23 cellular contexts compared by ENCODE assay signal in genomic region chr7:150476285-150476684, GRCh38. TPM values are rescaled to one million over a fixed set of nuclear protein-coding genes. Genes with fewer than 3 reads are reported as not detected.
A peak's percentile ranks its signal among the peaks of the same experiment; 100 is the strongest.
DNase-seq lines count a peak whose midpoint lies in the region; ATAC-seq, FAIRE-seq and TF ChIP-seq lines count a peak whose summit lies in the region.
"Had no signal": no experiment of that assay in that cellular context is flagged by ENCODE, and none has a peak within 500 bp of the region (broad histone marks: within the 10 kb centered on the region; RNA-seq: fewer than 3 reads in every experiment).

No MANE protein-coding gene starts in this region.

- H4K20me1 ChIP-seq in K562 (replicated peaks; ENCODE audit: control insufficient read depth, insufficient read depth, low read length): no peaks in the 10 kb centered on the region

- 2% methylated on average over 3 of the region's 3 CpGs for WGBS in K562 (ENCODE audit: insufficient coverage, low coverage, missing lambda C conversion rate)

- in situ Hi-C loops in K562 (cut with MboI): no loop called here

- H3K27ac Mint-ChIP-seq in activated T-cell treated with anti-CD3 and anti-CD28 coated beads, Interleukin-2, amount 50 U/mL, for 72 hours: peak overlapping the region; percentile 99
- H3K27ac Mint-ChIP-seq in T-helper 2 cell treated with Interferon-gamma antibody and Interleukin-4, amounts not matched to agents 5 μg/mL and 100 μg/mL, for 36 hours: peak overlapping the region; percentile 77

- BruUV-seq in K562 (replicated peaks; lab: Mats Ljungman, UMichigan): no TSS peak

- no peaks in the 10 kb centered on the region for H3K9me3 Mint-ChIP-seq in activated T-cell treated with anti-CD3 and anti-CD28 coated beads, Interleukin-2, amount 50 U/mL, for 72 hours
- peaks cover 4% of the 10 kb centered on the region for H3K9me3 Mint-ChIP-seq in T-helper 2 cell treated with Interferon-gamma antibody and Interleukin-4, amounts not matched to agents 5 μg/mL and 100 μg/mL, for 36 hours

- no peaks in the 10 kb centered on the region for H3K9me1 ChIP-seq in K562 (ENCODE audit: control insufficient read depth, insufficient read depth, low read length)

- no peak for TF ChIP-seq RAD21 in K562 (CRISPR knock-in tag; conservative IDR thresholded peaks at IDR 0.05 in 1 of 2, IDR thresholded peaks at IDR 0.05 in 1 of 2)

- CTCF ChIA-PET in K562 (lab: Yijun Ruan, JAX; ENCODE audit: low intra/inter-chr PET ratio): no interaction called here

- TF ChIP-seq POLR2A in K562 (conservative IDR thresholded peaks at IDR 0.05): no peak

- H3K9ac ChIP-seq in K562 (ENCODE audit: insufficient read depth in 1 of 2, low read depth in 2 of 2, low read length in 2 of 2): no peak overlapping the region

- peaks cover 35 to 57% of the 10 kb centered on the region in 2 experiments for H3K27me3 ChIP-seq in K562 (ENCODE audit: control insufficient read depth in 2 of 2, insufficient read depth in 2 of 2, low read length in 2 of 2)

- no peak for FAIRE-seq in K562 (lab: Jason Lieb, UNC)
- FAIRE-seq: colon had no signal

- H3K27ac ChIP-seq in K562 (ENCODE audit: extremely low read depth, low read depth, low read length): no peak overlapping the region
- H3K27ac ChIP-seq: C4-2B had no signal

- DNase-seq in activated T-cell treated with anti-CD3 and anti-CD28 coated beads, Interleukin-2, amount 50 U/mL, for 72 hours: no peak
- no peak for DNase-seq in activated T-cell treated with anti-CD3 and anti-CD28 coated beads, Interleukin-2, amount 50 U/mL, for 1 hour
- DNase-seq in T-helper 2 cell treated with Interferon-gamma antibody and Interleukin-4, amounts not matched to agents 5 μg/mL and 100 μg/mL, for 36 hours (ENCODE audit: low spot score): no peak
- DNase-seq in K562 (ENCODE audit: extremely low read depth in 1 of 4, low spot score in 3 of 4): no peak
- no peak for DNase-seq in stimulated activated naive CD8-positive, alpha-beta T cell treated with anti-CD3 and anti-CD28 coated beads, Interleukin-15, Interleukin-2, amounts not matched to agents 100 U/mL and 50 U/mL, for 24 hours
- DNase-seq in kidney tubule cell (ENCODE audit: low spot score): no peak
- DNase-seq: activated CD4-positive, alpha-beta T cell treated with anti-CD3 and anti-CD28 coated beads for 4 hours; amniotic stem cell; effector CD8-positive, alpha-beta T cell; foreskin melanocyte; NCI-H1436 treated with DMSO at 0.1 percent for 48 hours; NCI-H510A; NK-92 treated with Interleukin-12 subunit alpha and Interleukin-12 subunit beta, amount 100 ng/mL, for 24 hours; SHP77 treated with DMSO at 0.1 percent for 48 hours had no signal

- H3K27me3 Mint-ChIP-seq in activated T-cell treated with anti-CD3 and anti-CD28 coated beads, Interleukin-2, amount 50 U/mL, for 72 hours (ENCODE audit: low read depth): no peaks in the 10 kb centered on the region
- no peaks in the 10 kb centered on the region for H3K27me3 Mint-ChIP-seq in T-helper 2 cell treated with Interferon-gamma antibody and Interleukin-4, amounts not matched to agents 5 μg/mL and 100 μg/mL, for 36 hours (ENCODE audit: low read depth)

- peak; percentile 37 to 59 for ATAC-seq in activated T-cell treated with anti-CD3 and anti-CD28 coated beads, Interleukin-2, amount 50 U/mL, for 72 hours (replicated peaks in 1 of 2)
- ATAC-seq in K562 (no peak), HG02763 (IDR thresholded peaks at IDR 0.05; ENCODE audit: unreplicated experiment) (no peak)
- peak; percentile 47 for ATAC-seq in stimulated activated naive CD8-positive, alpha-beta T cell treated with anti-CD3 and anti-CD28 coated beads, Interleukin-15, Interleukin-2, amounts not matched to agents 100 U/mL and 50 U/mL, for 24 hours
- ATAC-seq: esophagus mucosa had no signal

- no peak for TF ChIP-seq CTCF in K562 (IDR thresholded peaks at IDR 0.05 in 2 of 3, conservative IDR thresholded peaks at IDR 0.05 in 1 of 3; ENCODE audit: insufficient read depth in 2 of 3, low read depth in 1 of 3, low read length in 3 of 3)

- peak overlapping the region; percentile 89 for H2AFZ ChIP-seq in K562 (ENCODE audit: low read depth, low read length)

- POLR2A ChIA-PET in K562 (lab: Yijun Ruan, JAX): no interaction called here

- H3K36me3 ChIP-seq in K562 (ENCODE audit: control insufficient read depth, insufficient read depth, low read length): no peaks in the 10 kb centered on the region

- no peaks in the 10 kb centered on the region for H3K9me3 ChIP-seq in K562 (replicated peaks; ENCODE audit: control insufficient read depth, insufficient read depth, low read depth, low read length)

- no peak for TF ChIP-seq EP300 in K562 (IDR thresholded peaks at IDR 0.05; ENCODE audit: low read length)

- no peak overlapping the region for H3K4me2 ChIP-seq in K562 (ENCODE audit: insufficient read depth, low read length)
- H3K4me2 ChIP-seq: smooth muscle cell had no signal

- peaks cover 80% of the 10 kb centered on the region for H3K4me1 Mint-ChIP-seq in activated T-cell treated with anti-CD3 and anti-CD28 coated beads, Interleukin-2, amount 50 U/mL, for 72 hours (ENCODE audit: low read depth)
- peaks cover 59% of the 10 kb centered on the region for H3K4me1 Mint-ChIP-seq in T-helper 2 cell treated with Interferon-gamma antibody and Interleukin-4, amounts not matched to agents 5 μg/mL and 100 μg/mL, for 36 hours (ENCODE audit: low read depth)

- peaks cover 19 to 32% of the 10 kb centered on the region in 2 donors for H3K36me3 Mint-ChIP-seq in activated T-cell treated with anti-CD3 and anti-CD28 coated beads, Interleukin-2, amount 50 U/mL, for 72 hours (ENCODE audit: insufficient read depth in 2 of 2)
- H3K36me3 Mint-ChIP-seq in T-helper 2 cell treated with Interferon-gamma antibody and Interleukin-4, amounts not matched to agents 5 μg/mL and 100 μg/mL, for 36 hours (ENCODE audit: low read depth): peaks cover 78% of the 10 kb centered on the region

- intact Hi-C loops in K562 (cut with micrococcal nuclease): no loop called here

- H3K4me3 ChIP-seq in K562: no peak overlapping the region
- H3K4me3 ChIP-seq: smooth muscle cell had no signal

- no peaks in the 10 kb centered on the region for H3K79me2 ChIP-seq in K562 (ENCODE audit: control insufficient read depth, insufficient read depth, low read length)

- H3K4me1 ChIP-seq in K562 (replicated peaks in 1 of 2; ENCODE audit: control insufficient read depth in 2 of 2, insufficient read depth in 2 of 2, low read length in 2 of 2): no peaks in the 10 kb centered on the region; a peak in 1 of 5 replicates

- peak overlapping the region; percentile 69 to 87 for H3K4me3 Mint-ChIP-seq in activated T-cell treated with anti-CD3 and anti-CD28 coated beads, Interleukin-2, amount 50 U/mL, for 72 hours
- H3K4me3 Mint-ChIP-seq in T-helper 2 cell treated with Interferon-gamma antibody and Interleukin-4, amounts not matched to agents 5 μg/mL and 100 μg/mL, for 36 hours: peak overlapping the region; percentile 58

TF ChIP-seq in K562, 482 proteins besides CTCF, POLR2A, EP300 and RAD21:
- TF ChIP-seq HMG20B (CRISPR knock-in tag; IDR thresholded peaks at IDR 0.05) (no peak), FOXP1 (CRISPR knock-in tag; IDR thresholded peaks at IDR 0.05) (no peak), RBFOX2 (IDR thresholded peaks at IDR 0.05; ENCODE audit: low read depth, low read length) (no peak), SMAD2 (IDR thresholded peaks at IDR 0.05; ENCODE audit: low read depth, low read length) (no peak), CTBP1 (IDR thresholded peaks at IDR 0.05; ENCODE audit: borderline replicate concordance) (no peak), ZSCAN32 (CRISPR knock-in tag; IDR thresholded peaks at IDR 0.05) (no peak), ETV1 (tag; conservative IDR thresholded peaks at IDR 0.05; ENCODE audit: low read depth) (no peak), ERF (CRISPR knock-in tag; IDR thresholded peaks at IDR 0.05) (no peak)

RNA-seq across cellular contexts. Expression of gene GIMAP8, which starts 25.9 kb away (rescaled TPM):
- total RNA-seq in activated T-cell treated with anti-CD3 and anti-CD28 coated beads, Interleukin-2, amount 50 U/mL, for 72 hours: 10 to 100 TPM; 10.2 to 13.1 TPM
- total RNA-seq in K562 (2011; cell fraction: chromatin; rRNA removed; ENCODE audit: low replicate concordance): not detected in 2 replicates
- not detected in 2 replicates for total RNA-seq in K562 (2011; cell fraction: nucleolus; rRNA removed)
- total RNA-seq in K562 (2011; cell fraction: nucleoplasm; rRNA removed): not detected in 2 replicates
- total RNA-seq in K562 (2014; rRNA removed) (not detected in 2 replicates), K562 (2014; rRNA removed; fragmentation: Illumina TruSeq; extraction: Trizol) (not detected in 2 replicates), K562 (2015; rRNA removed; fragmentation: Illumina TruSeq; extraction: Trizol) (not detected in 2 replicates), K562 (2021) (0.16 TPM in 1 of 2 replicates, not detected in the other)
- polyA plus RNA-seq in K562 (2011; rRNA removed) (not detected in 2 replicates), K562 (2014; fragmentation: Illumina TruSeq; extraction: Trizol) (not detected in 2 replicates), K562 (2014; fragmentation: Nextera tagmentation; extraction: Ambion mirVana) (not detected), K562 (2014; rRNA removed) (not detected in 2 replicates)
- not detected in 2 replicates for polyA plus RNA-seq in K562 (2011; cell fraction: cytosol; rRNA removed)
- polyA plus RNA-seq in K562 (2011; cell fraction: nucleus; rRNA removed): not detected in 2 replicates
- polyA plus RNA-seq in K562 (2012): 0.01 TPM in 2 replicates
- polyA minus RNA-seq in K562 (2011; rRNA and poly(A)+ RNA removed): not detected in 2 replicates
- not detected in 2 replicates for polyA minus RNA-seq in K562 (2011; cell fraction: cytosol; rRNA and poly(A)+ RNA removed)
- polyA minus RNA-seq in K562 (2011; cell fraction: nucleus; rRNA and poly(A)+ RNA removed): not detected in 2 replicates
- total RNA-seq: H4, MCF 10A, osteocyte, smooth muscle cell had no signal
- polyA plus RNA-seq: AG04450, smooth muscle cell had no signal

RNA-seq across cellular contexts. Expression of gene GIMAP7, which starts 38.4 kb away (rescaled TPM):
- 10 to 100 TPM; 45.1 to 50.7 TPM for total RNA-seq in activated T-cell treated with anti-CD3 and anti-CD28 coated beads, Interleukin-2, amount 50 U/mL, for 72 hours
- not detected in 2 replicates for total RNA-seq in K562 (2011; cell fraction: chromatin; rRNA removed; ENCODE audit: low replicate concordance)
- total RNA-seq in K562 (2011; cell fraction: nucleolus; rRNA removed): not detected in 2 replicates
- total RNA-seq in K562 (2011; cell fraction: nucleoplasm; rRNA removed): not detected in 2 replicates
- total RNA-seq in K562 (2014; rRNA removed) (not detected in 2 replicates), K562 (2014; rRNA removed; fragmentation: Illumina TruSeq; extraction: Trizol) (not detected in 2 replicates), K562 (2015; rRNA removed; fragmentation: Illumina TruSeq; extraction: Trizol) (not detected in 2 replicates), K562 (2021) (0.25 and 0.42 TPM in 2 replicates)
- polyA plus RNA-seq in K562 (2011; rRNA removed) (not detected in 2 replicates), K562 (2014; fragmentation: Illumina TruSeq; extraction: Trizol) (not detected in 2 replicates), K562 (2014; fragmentation: Nextera tagmentation; extraction: Ambion mirVana) (not detected), K562 (2014; rRNA removed) (not detected in 2 replicates)
- polyA plus RNA-seq in K562 (2011; cell fraction: cytosol; rRNA removed): not detected in 2 replicates
- polyA plus RNA-seq in K562 (2011; cell fraction: nucleus; rRNA removed): not detected in 2 replicates
- polyA plus RNA-seq in K562 (2012): not detected in 2 replicates
- polyA minus RNA-seq in K562 (2011; rRNA and poly(A)+ RNA removed): not detected in 2 replicates
- polyA minus RNA-seq in K562 (2011; cell fraction: cytosol; rRNA and poly(A)+ RNA removed): not detected in 2 replicates
- not detected in 2 replicates for polyA minus RNA-seq in K562 (2011; cell fraction: nucleus; rRNA and poly(A)+ RNA removed)
- total RNA-seq: H4, MCF 10A, osteocyte, smooth muscle cell had no signal
- polyA plus RNA-seq: AG04450, smooth muscle cell had no signal

Comparison
In these comparisons a context has a peak if more than half of its experiments do, and no peak if none do; other contexts are left out.
1. ATAC-seq: peak in activated T-cell treated with anti-CD3 and anti-CD28 coated beads, Interleukin-2, amount 50 U/mL, for 72 hours (2 of 2) and stimulated activated naive CD8-positive, alpha-beta T cell treated with anti-CD3 and anti-CD28 coated beads, Interleukin-15, Interleukin-2, amounts not matched to agents 100 U/mL and 50 U/mL, for 24 hours (single experiment); none in K562 (single experiment) and HG02763 (single experiment).
2. RNA of gene GIMAP8, which starts 25.9 kb away (total RNA-seq): 10.2 to 13.1 TPM in activated T-cell treated with anti-CD3 and anti-CD28 coated beads, Interleukin-2, amount 50 U/mL, for 72 hours; 0.16 TPM in K562; every median in the first group is over 4 times any median in the second.
3. RNA of gene GIMAP7, which starts 38.4 kb away (total RNA-seq): 45.1 to 50.7 TPM in activated T-cell treated with anti-CD3 and anti-CD28 coated beads, Interleukin-2, amount 50 U/mL, for 72 hours; 0.25 to 0.42 TPM in K562; every median in the first group is over 10 times any median in the second.